Comparison of ENCODE assay signal across 8 cellular contexts in genomic region chr16:47017636-47018035, GRCh38. TPM values are rescaled to one million over a fixed set of nuclear protein-coding genes. Genes with fewer than 3 reads are reported as not detected.
DNase-seq lines count a peak whose midpoint lies in the region; ATAC-seq and TF ChIP-seq lines count a peak whose summit lies in the region.
"Had no signal": no experiment of that assay in that cellular context is flagged by ENCODE, and none has a peak within 500 bp of the region (broad histone marks: within the 10 kb centered on the region; RNA-seq: fewer than 3 reads in every experiment).

No MANE protein-coding gene starts in this region.

- H3K27me3 Mint-ChIP-seq in stimulated activated memory B cell treated with anti-CD40 and anti-IgM and Interleukin-4, amounts not matched to agents 10 μg/mL and 1 μg/mL and 100 μg/mL, for 72 hours: no peaks in the 10 kb centered on the region

- H3K9me3 Mint-ChIP-seq in stimulated activated memory B cell treated with anti-CD40 and anti-IgM and Interleukin-4, amounts not matched to agents 10 μg/mL and 1 μg/mL and 100 μg/mL, for 72 hours: no peaks in the 10 kb centered on the region

- no peaks in the 10 kb centered on the region for H3K36me3 ChIP-seq in Karpas-422 (ENCODE audit: insufficient read depth, low read length)

- no peak for TF ChIP-seq CTCF in GM12865 (IDR thresholded peaks at IDR 0.05; ENCODE audit: insufficient read depth, low read depth, low read length, missing control alignments)

- H4K20me1 ChIP-seq in Karpas-422 (ENCODE audit: insufficient read depth, low read depth, low read length): no peaks in the 10 kb centered on the region

- H3K27ac Mint-ChIP-seq in stimulated activated memory B cell treated with anti-CD40 and anti-IgM and Interleukin-4, amounts not matched to agents 10 μg/mL and 1 μg/mL and 100 μg/mL, for 72 hours: peak overlapping the region; percentile 63

- H3K9me2 ChIP-seq in Karpas-422 (replicated peaks; ENCODE audit: insufficient read depth, low read length): no peaks in the 10 kb centered on the region

- peaks cover 3% of the 10 kb centered on the region; the same call in 1 of the 2 replicates for H3K4me1 ChIP-seq in Karpas-422 (ENCODE audit: low read length)

- no peak overlapping the region for H3K27ac ChIP-seq in Karpas-422 (ENCODE audit: low read length)

- H3K79me2 ChIP-seq in Karpas-422 (ENCODE audit: low read length): no peaks in the 10 kb centered on the region

- H3K9me3 ChIP-seq in Karpas-422 (ENCODE audit: low read length): no peaks in the 10 kb centered on the region

- no peak overlapping the region for H3K4me3 Mint-ChIP-seq in stimulated activated memory B cell treated with anti-CD40 and anti-IgM and Interleukin-4, amounts not matched to agents 10 μg/mL and 1 μg/mL and 100 μg/mL, for 72 hours

- peaks cover 28% of the 10 kb centered on the region for H3K4me1 Mint-ChIP-seq in stimulated activated memory B cell treated with anti-CD40 and anti-IgM and Interleukin-4, amounts not matched to agents 10 μg/mL and 1 μg/mL and 100 μg/mL, for 72 hours

- no peak for DNase-seq in GM12865 (ENCODE audit: low read depth)
- no peak for DNase-seq in Karpas-422
- no peak for DNase-seq in activated gamma-delta T cell treated with Interleukin-2 at 50 U/mL for 16 hours
- no peak for DNase-seq in NOMO-1 treated with dmso at 0.1 percent for 144 hours (lab: John Stamatoyannopoulos, UW; ENCODE audit: unreplicated experiment)
- no peak for DNase-seq in NCI-H2029 (lab: John Stamatoyannopoulos, UW)
- DNase-seq: DMS 273 treated with DMSO at 0.1 percent for 48 hours had no signal

- H2AFZ ChIP-seq in Karpas-422 (ENCODE audit: low read length): no peak overlapping the region

- H3K4me3 ChIP-seq in GM12865 (ENCODE audit: low read depth, low read length): peak overlapping the region; percentile 26
- no peak overlapping the region for H3K4me3 ChIP-seq in Karpas-422 (ENCODE audit: low read length)

- H3K9ac ChIP-seq in Karpas-422 (ENCODE audit: low read length): no peak overlapping the region

- no peaks in the 10 kb centered on the region for H3K27me3 ChIP-seq in Karpas-422 (ENCODE audit: low read length)

- H3K4me2 ChIP-seq in Karpas-422 (ENCODE audit: low read depth, low read length, poor library complexity, severe bottlenecking): peak overlapping the region; percentile 27

- peak; percentile 24 for ATAC-seq in esophagus mucosa
- no peak for ATAC-seq in stimulated activated memory B cell treated with anti-CD40 and anti-IgM and Interleukin-4, amounts not matched to agents 10 μg/mL and 1 μg/mL and 100 μg/mL, for 72 hours

- no peaks in the 10 kb centered on the region for H3K36me3 Mint-ChIP-seq in stimulated activated memory B cell treated with anti-CD40 and anti-IgM and Interleukin-4, amounts not matched to agents 10 μg/mL and 1 μg/mL and 100 μg/mL, for 72 hours

RNA-seq across cellular contexts. Expression of gene DNAJA2, which starts 44.2 kb away (rescaled TPM):
- 61.7 and 81.0 TPM in 2 replicates for total RNA-seq in Karpas-422 (2014; rRNA removed; shearing (Covaris generic); ENCODE audit: low replicate concordance)
- total RNA-seq in esophagus mucosa: 44.6 TPM
